Comparison of ENCODE assay signal across 14 cellular contexts in genomic region chr17:79927688-79928501, GRCh38.
"Had no signal": no experiment of that assay in that cellular context is flagged by ENCODE, and none has a peak within 500 bp of the region (broad histone marks: within the 10 kb centered on the region; RNA-seq: fewer than 3 reads in every experiment).

No MANE protein-coding gene starts in this region.

- H3K36me3 Mint-ChIP-seq: natural killer cell treated with Interleukin-12 subunit alpha and Interleukin-12 subunit beta and Interleukin-15 and Interleukin-18, amount 100 ng/mL, for 72 hours had no signal

- ATAC-seq: activated T-cell treated with anti-CD3 and anti-CD28 coated beads, Interleukin-2, amount 50 U/mL, for 72 hours; heart left ventricle; mucosa of descending colon; psoas muscle; sciatic nerve had no signal

- H3K36me3 ChIP-seq: cardiac muscle cell, colonic mucosa, heart left ventricle had no signal

- H3K27ac Mint-ChIP-seq: activated T-cell treated with anti-CD3 and anti-CD28 coated beads, Interleukin-2, amount 50 U/mL, for 72 hours; natural killer cell treated with Interleukin-12 subunit alpha and Interleukin-12 subunit beta and Interleukin-15 and Interleukin-18, amount 100 ng/mL, for 72 hours had no signal

- H3K27ac ChIP-seq: cardiac muscle cell, colonic mucosa, heart left ventricle, psoas muscle had no signal

- H3K4me3 Mint-ChIP-seq: activated T-cell treated with anti-CD3 and anti-CD28 coated beads, Interleukin-2, amount 50 U/mL, for 72 hours; natural killer cell treated with Interleukin-12 subunit alpha and Interleukin-12 subunit beta and Interleukin-15 and Interleukin-18, amount 100 ng/mL, for 72 hours had no signal

- H3K9me3 Mint-ChIP-seq: activated T-cell treated with anti-CD3 and anti-CD28 coated beads, Interleukin-2, amount 50 U/mL, for 72 hours; natural killer cell treated with Interleukin-12 subunit alpha and Interleukin-12 subunit beta and Interleukin-15 and Interleukin-18, amount 100 ng/mL, for 72 hours had no signal

- H3K4me3 ChIP-seq: cardiac muscle cell, colonic mucosa, heart left ventricle, mucosa of descending colon, psoas muscle had no signal

- DNase-seq: activated CD4-positive, alpha-beta T cell treated with anti-CD3 and anti-CD28 coated beads, Interleukin-2, amount 50 U/mL, for 4 hours; activated CD4-positive, CD25-positive, alpha-beta regulatory T cell treated with anti-CD3 and anti-CD28 coated beads, Interleukin-2, amount 50 U/mL, for 72 hours; activated CD8-positive, alpha-beta memory T cell treated with anti-CD3 and anti-CD28 coated beads, Interleukin-2, amount 50 U/mL, for 4 hours; activated T-cell treated with anti-CD3 and anti-CD28 coated beads, Interleukin-2, amount 50 U/mL, for 72 hours; colonic mucosa; effector CD4-positive, alpha-beta T cell; foreskin melanocyte; heart left ventricle; psoas muscle; stimulated activated CD4-positive, alpha-beta T cell treated with anti-CD3 and anti-CD28 coated beads, Interleukin-2, amount 100 ng/mL, for 24 hours had no signal

- H3K9me3 ChIP-seq: colonic mucosa, heart left ventricle, mucosa of descending colon, psoas muscle had no signal
